8 cellular contexts compared by ENCODE assay signal in genomic region chr20:5657190-5657872, GRCh38. TPM values are rescaled to one million over a fixed set of nuclear protein-coding genes. Genes with fewer than 3 reads are reported as not detected.
DNase-seq lines count a peak whose midpoint lies in the region; ATAC-seq and TF ChIP-seq lines count a peak whose summit lies in the region.

No MANE protein-coding gene starts in this region.

- H3K4me1 Mint-ChIP-seq in CD4-positive, alpha-beta memory T cell: peaks cover 6 to 13% (median 9%) of the 10 kb centered on the region in 4 donors

- TF ChIP-seq POLR2A in breast epithelium (IDR thresholded peaks at IDR 0.05) (no peak), lower leg skin (IDR thresholded peaks at IDR 0.05) (no peak), transverse colon (IDR thresholded peaks at IDR 0.05) (no peak)

- no peak overlapping the region for H3K4me3 Mint-ChIP-seq in CD4-positive, alpha-beta memory T cell

- intact Hi-C loops in breast epithelium (cut with DNase I; ENCODE audit: low total_unique reads) (no loop called here), lower leg skin (cut with DNase I; ENCODE audit: low total_unique reads) (no loop called here), transverse colon (cut with DNase I; ENCODE audit: low total_unique reads) (no loop called here)
- intact Hi-C loops in CD4-positive, alpha-beta memory T cell (cut with micrococcal nuclease): no loop called here

- H3K9me3 Mint-ChIP-seq in CD4-positive, alpha-beta memory T cell: peaks cover 0 to 2% (median 0%) of the 10 kb centered on the region in 8 donors

- no peaks in the 10 kb centered on the region for H3K36me3 Mint-ChIP-seq in CD4-positive, alpha-beta memory T cell

- CTCF ChIA-PET in CD4-positive, alpha-beta memory T cell (lab: Charles Lee; ENCODE audit: partially characterized antibody): no interaction called here

- H3K36me3 ChIP-seq in breast epithelium (no peaks in the 10 kb centered on the region), transverse colon (no peaks in the 10 kb centered on the region)
- no peaks in the 10 kb centered on the region for H3K36me3 ChIP-seq in CD4-positive, alpha-beta memory T cell (ENCODE audit: insufficient read depth, low read length)

- H3K27me3 Mint-ChIP-seq in CD4-positive, alpha-beta memory T cell: no peaks in the 10 kb centered on the region

- H3K27ac Mint-ChIP-seq in CD4-positive, alpha-beta memory T cell: peak overlapping the region in 3 of 7 donors; percentile 10 to 17 (median 14)

- H3K27me3 ChIP-seq in breast epithelium (no peaks in the 10 kb centered on the region), transverse colon (no peaks in the 10 kb centered on the region)
- H3K27me3 ChIP-seq in CD4-positive, alpha-beta memory T cell (ENCODE audit: insufficient read depth, low read length): no peaks in the 10 kb centered on the region

- in situ Hi-C loops in transverse colon (cut with MboI; ENCODE audit: low pct_ligation_motif_present in 1 of 4, low pct_unique_long_range_greater_than_20kb in 1 of 4, low sequenced_read_pairs in 3 of 4): no loop called here

- TF ChIP-seq CTCF in breast epithelium (IDR thresholded peaks at IDR 0.05) (no peak), lower leg skin (IDR thresholded peaks at IDR 0.05) (no peak), transverse colon (IDR thresholded peaks at IDR 0.05) (no peak)

- H3K4me3 ChIP-seq in breast epithelium (peak overlapping the region in 1 of 3 donors; percentile 19), lower leg skin (ENCODE audit: low read depth, poor library complexity, severe bottlenecking) (no peak overlapping the region), transverse colon (no peak overlapping the region)
- no peak overlapping the region for H3K4me3 ChIP-seq in CD4-positive, alpha-beta memory T cell (ENCODE audit: low read length in 2 of 2)

- POLR2A ChIA-PET in CD4-positive, alpha-beta memory T cell (lab: Charles Lee; ENCODE audit: partially characterized antibody): no interaction called here

- DNase-seq in DMS53 (lab: John Stamatoyannopoulos, UW) (peak; percentile 19), DMS53 treated with DMSO at 0.1 percent for 48 hours (lab: John Stamatoyannopoulos, UW; ENCODE audit: unreplicated experiment) (no peak), breast epithelium (ENCODE audit: low spot score in 2 of 2) (peak in 1 of 2 donors; percentile 45), lower leg skin (ENCODE audit: low spot score in 2 of 2) (peak; percentile 57 to 86), transverse colon (peak; percentile 25)
- DNase-seq in CD4-positive, alpha-beta memory T cell: no peak

- WGBS in lower leg skin, 2 donors: 10 to 11% methylated on average over 11 of the region's 11 CpGs
- 23 to 31% methylated on average over 5 to 11 of the region's 11 CpGs for WGBS in transverse colon (ENCODE audit: low coverage in 1 of 2), 2 donors

- H3K27ac ChIP-seq in breast epithelium (peak overlapping the region; percentile 77 to 89), transverse colon (peak overlapping the region; percentile 79 to 91 (median 82))
- no peak overlapping the region for H3K27ac ChIP-seq in CD4-positive, alpha-beta memory T cell (ENCODE audit: low read depth, low read length)

- no peak for TF ChIP-seq EP300 in transverse colon (IDR thresholded peaks at IDR 0.05; ENCODE audit: low read depth)

- H3K9me3 ChIP-seq in breast epithelium (no peaks in the 10 kb centered on the region), transverse colon (no peaks in the 10 kb centered on the region)
- no peaks in the 10 kb centered on the region for H3K9me3 ChIP-seq in CD4-positive, alpha-beta memory T cell (ENCODE audit: control insufficient read depth in 1 of 2, low read length in 2 of 2)

- H3K4me1 ChIP-seq in breast epithelium: peaks cover 8 to 21% of the 10 kb centered on the region in 2 donors
- H3K4me1 ChIP-seq in transverse colon: peaks cover 20 to 32% (median 24%) of the 10 kb centered on the region in 4 donors
- H3K4me1 ChIP-seq in CD4-positive, alpha-beta memory T cell (ENCODE audit: insufficient read depth, low read length): peaks cover 7% of the 10 kb centered on the region

- ATAC-seq in GM18873 (IDR thresholded peaks at IDR 0.05; ENCODE audit: low FRiP score, unreplicated experiment): no peak
- ATAC-seq in HG03097 (IDR thresholded peaks at IDR 0.05; ENCODE audit: low FRiP score, unreplicated experiment): no peak

RNA-seq across cellular contexts. Expression of gene GPCPD1, which starts 46.5 kb away (rescaled TPM):
- total RNA-seq in breast epithelium: 10 to 100 TPM; 18.7 to 35.9 (median 29.5) TPM
- 10 to 100 TPM in 2 of 4 donors, 1 to 10 TPM in 2; 7.4 to 11.3 (median 10.0) TPM for total RNA-seq in lower leg skin
- total RNA-seq in transverse colon: 10 to 100 TPM; 15.2 to 26.9 (median 20.9) TPM
- total RNA-seq in CD4-positive, alpha-beta memory T cell: 10 to 100 TPM; 67.5 to 71.1 TPM
- polyA plus RNA-seq in CD4-positive, alpha-beta memory T cell: 10 to 100 TPM; 25.3 to 31.0 TPM

Comparison
In these comparisons a context has a peak if more than half of its experiments do, and no peak if none do; other contexts are left out.
1. DNase-seq: peak in DMS53 (single experiment), lower leg skin (2 of 2) and transverse colon (single experiment); none in DMS53 treated with DMSO at 0.1 percent for 48 hours (single experiment) and CD4-positive, alpha-beta memory T cell (0 of 5).